ENCODE assay signal across 31 cellular contexts in the genomic region with DNA sequence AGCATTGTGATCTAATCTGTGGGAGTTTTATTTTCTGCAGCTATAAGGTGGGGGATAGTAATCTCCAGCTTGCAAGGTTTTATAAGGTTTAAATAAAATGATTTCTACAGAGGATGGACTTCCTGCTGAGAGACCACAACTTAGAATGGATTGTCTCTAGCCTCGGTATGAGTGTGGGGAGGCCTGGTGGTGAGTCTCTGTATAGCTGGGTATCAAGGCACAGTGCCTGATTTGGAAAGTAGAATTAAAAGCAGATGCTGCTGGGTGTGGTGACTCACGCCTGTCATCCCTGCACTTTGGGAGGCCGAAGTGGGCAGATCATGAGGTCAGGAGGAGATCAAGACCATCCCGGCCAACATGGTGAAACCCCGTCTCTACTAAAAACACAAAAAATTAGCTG.
DNase-seq lines count a peak whose midpoint lies in the region; ATAC-seq and TF ChIP-seq lines count a peak whose summit lies in the region.
"Had no signal": no experiment of that assay in that cellular context is flagged by ENCODE, and none has a peak within 500 bp of the region (broad histone marks: within the 10 kb centered on the region; RNA-seq: fewer than 3 reads in every experiment).

No MANE protein-coding gene starts in this region.

- peak; percentile 55 to 76 for ATAC-seq in activated T-cell treated with anti-CD3 and anti-CD28 coated beads, Interleukin-2, amount 50 U/mL, for 72 hours (replicated peaks in 1 of 2)
- ATAC-seq: GM12878, heart right ventricle had no signal

- H3K36me3 Mint-ChIP-seq in activated T-cell treated with anti-CD3 and anti-CD28 coated beads, Interleukin-2, amount 50 U/mL, for 72 hours (ENCODE audit: insufficient read depth in 2 of 2): no peaks in the 10 kb centered on the region
- H3K36me3 Mint-ChIP-seq: type B pancreatic cell had no signal

- H3K4me1 Mint-ChIP-seq in activated T-cell treated with anti-CD3 and anti-CD28 coated beads, Interleukin-2, amount 50 U/mL, for 72 hours (ENCODE audit: low read depth): peaks cover 11% of the 10 kb centered on the region
- H3K4me1 Mint-ChIP-seq: activated B cell treated with CpG ODN at 0.5 μM for 24 hours, nephron progenitor cell had no signal

- H3K36me3 ChIP-seq in MG63: no peaks in the 10 kb centered on the region
- H3K36me3 ChIP-seq: BLaER1 treated with 17β-estradiol and CSF1 and Interleukin-3, amounts not matched to agents 10 nM and 100 nM; colonic mucosa; heart right ventricle; ovary; Peyer's patch had no signal

- no peak for TF ChIP-seq CTCF in fibroblast of the aortic adventitia (IDR thresholded peaks at IDR 0.05; ENCODE audit: insufficient read depth, low read length)

- H3K27me3 ChIP-seq in MG63: no peaks in the 10 kb centered on the region
- H3K27me3 ChIP-seq: BLaER1 treated with 17β-estradiol and CSF1 and Interleukin-3, amounts not matched to agents 10 nM and 100 nM; colonic mucosa; heart right ventricle; Peyer's patch had no signal

- peaks cover 0 to 3% of the 10 kb centered on the region in 2 donors for H3K9me3 Mint-ChIP-seq in activated T-cell treated with anti-CD3 and anti-CD28 coated beads, Interleukin-2, amount 50 U/mL, for 72 hours
- H3K9me3 Mint-ChIP-seq: activated B cell treated with CpG ODN at 0.5 μM for 24 hours, nephron progenitor cell, type B pancreatic cell had no signal

- H3K9me3 ChIP-seq in MG63: no peaks in the 10 kb centered on the region
- H3K9me3 ChIP-seq: BLaER1 treated with 17β-estradiol and CSF1 and Interleukin-3, amounts not matched to agents 10 nM and 100 nM; Caco-2; colonic mucosa; heart right ventricle; ovary; Peyer's patch had no signal

- no peaks in the 10 kb centered on the region for H3K27me3 Mint-ChIP-seq in activated T-cell treated with anti-CD3 and anti-CD28 coated beads, Interleukin-2, amount 50 U/mL, for 72 hours (ENCODE audit: low read depth)
- H3K27me3 Mint-ChIP-seq: activated B cell treated with CpG ODN at 0.5 μM for 24 hours had no signal

- no peak overlapping the region for H3K27ac Mint-ChIP-seq in activated T-cell treated with anti-CD3 and anti-CD28 coated beads, Interleukin-2, amount 50 U/mL, for 72 hours
- H3K27ac Mint-ChIP-seq: activated B cell treated with CpG ODN at 0.5 μM for 24 hours, nephron progenitor cell, type B pancreatic cell had no signal

- no peak overlapping the region for H3K4me3 ChIP-seq in MG63
- H3K4me3 ChIP-seq in fibroblast of the aortic adventitia (ENCODE audit: low read depth, low read length): no peak overlapping the region
- H3K4me3 ChIP-seq: BLaER1 treated with 17β-estradiol and CSF1 and Interleukin-3, amounts not matched to agents 10 nM and 100 nM; colonic mucosa; GM12878; heart right ventricle; ovary; Peyer's patch; skin epidermis had no signal

- DNase-seq in activated T-cell treated with anti-CD3 and anti-CD28 coated beads, Interleukin-2, amount 50 U/mL, for 72 hours: no peak
- DNase-seq in activated T-cell treated with anti-CD3 and anti-CD28 coated beads for 4 hours: no peak
- peak; percentile 53 for DNase-seq in ELR (ENCODE audit: low read depth)
- peak; percentile 57 for DNase-seq in MG63
- DNase-seq in fibroblast of the aortic adventitia (ENCODE audit: low read depth): peak; percentile 4
- DNase-seq in OCI-M1 (lab: John Stamatoyannopoulos, UW): no peak
- DNase-seq in NCI-H774 (lab: John Stamatoyannopoulos, UW): no peak
- DNase-seq in pons (ENCODE audit: low spot score): no peak
- DNase-seq: activated B cell treated with CpG ODN at 0.5 μM for 24 hours; activated gamma-delta T cell treated with Interleukin-2 at 50 U/mL for 16 hours; activated T-cell treated with anti-CD3 and anti-CD28 coated beads, Interleukin-2, amount 50 U/mL, for 1 hour; amygdala; Caco-2; colonic mucosa; DMS79; effector CD8-positive, alpha-beta T cell; foreskin melanocyte; heart right ventricle; NCI-H1105; NCI-H187 treated with DMSO at 0.1 percent for 48 hours; NCI-H526; nephron progenitor cell; ovary; Peyer's patch; retina; SIG-M5; stimulated activated CD8-positive, alpha-beta memory T cell treated with anti-CD3 and anti-CD28 coated beads, Interleukin-4, amount 100 ng/mL, for 48 hours had no signal

- H3K4me3 Mint-ChIP-seq in activated T-cell treated with anti-CD3 and anti-CD28 coated beads, Interleukin-2, amount 50 U/mL, for 72 hours: no peak overlapping the region
- H3K4me3 Mint-ChIP-seq: activated B cell treated with CpG ODN at 0.5 μM for 24 hours, nephron progenitor cell, type B pancreatic cell had no signal

Comparison
In these comparisons a context has a peak if more than half of its experiments do, and no peak if none do; other contexts are left out.
1. DNase-seq: peak in ELR (single experiment), MG63 (single experiment) and fibroblast of the aortic adventitia (single experiment); none in activated T-cell treated with anti-CD3 and anti-CD28 coated beads, Interleukin-2, amount 50 U/mL, for 72 hours (0 of 2), activated T-cell treated with anti-CD3 and anti-CD28 coated beads for 4 hours (single experiment), OCI-M1 (single experiment), NCI-H774 (single experiment) and pons (single experiment).